Comparison of ENCODE assay signal across 8 cellular contexts in genomic region chr6:41306187-41306854, GRCh38. TPM values are rescaled to one million over a fixed set of nuclear protein-coding genes. Genes with fewer than 3 reads are reported as not detected.
DNase-seq lines count a peak whose midpoint lies in the region; ATAC-seq, FAIRE-seq and TF ChIP-seq lines count a peak whose summit lies in the region.

No MANE protein-coding gene starts in this region.

- H3K36me3 ChIP-seq in hepatocyte (replicated peaks; ENCODE audit: insufficient read depth, low read depth): no peaks in the 10 kb centered on the region

- H3K4me3 ChIP-seq in HFF-Myc (replicated peaks; ENCODE audit: low read depth, low read length) (no peak overlapping the region), hepatocyte (no peak overlapping the region)

- H3K4me1 Mint-ChIP-seq in activated naive CD4-positive, alpha-beta T cell treated with anti-CD3 and anti-CD28 coated beads, Interleukin-2, amount 10 ng/mL, durations not matched to agents 7 days and 5 days: peaks cover 18% of the 10 kb centered on the region

- DNase-seq in D721Med (ENCODE audit: insufficient read length, low spot score) (no peak), HFF-Myc (ENCODE audit: extremely low read depth, low read depth) (peak; percentile 21), NCI-H82 (lab: John Stamatoyannopoulos, UW) (peak; percentile 78), hepatocyte (ENCODE audit: low spot score) (peak; percentile 81)
- peak; percentile 65 for DNase-seq in activated naive CD4-positive, alpha-beta T cell treated with anti-CD3 and anti-CD28 coated beads, Interleukin-2, amount 10 ng/mL, durations not matched to agents 7 days and 5 days
- peak; percentile 31 for DNase-seq in stimulated activated CD4-positive, alpha-beta T cell treated with anti-CD3 and anti-CD28 coated beads, Interleukin-2, amount 100 ng/mL, for 4 hours (ENCODE audit: low read depth)

- H3K36me3 Mint-ChIP-seq in activated naive CD4-positive, alpha-beta T cell treated with anti-CD3 and anti-CD28 coated beads, Interleukin-2, amount 10 ng/mL, durations not matched to agents 7 days and 5 days: peaks cover 8% of the 10 kb centered on the region

- H3K27ac Mint-ChIP-seq in activated naive CD4-positive, alpha-beta T cell treated with anti-CD3 and anti-CD28 coated beads, Interleukin-2, amount 10 ng/mL, durations not matched to agents 7 days and 5 days: no peak overlapping the region

- H3K27me3 Mint-ChIP-seq in activated naive CD4-positive, alpha-beta T cell treated with anti-CD3 and anti-CD28 coated beads, Interleukin-2, amount 10 ng/mL, durations not matched to agents 7 days and 5 days: peaks cover 46% of the 10 kb centered on the region

- CTCF ChIA-PET in activated naive CD4-positive, alpha-beta T cell treated with anti-CD3 and anti-CD28 coated beads, Interleukin-2, amount 10 ng/mL, durations not matched to agents 7 days and 5 days (lab: Charles Lee): interaction anchor here (0.7 to 5.0 kb wide), 18 partner anchors 9 to 377 kb away, joined by 3 to 72 read pairs (median 4); no protein-coding TSS in a partner anchor

- H3K9me2 ChIP-seq in hepatocyte (replicated peaks; ENCODE audit: insufficient read depth): no peaks in the 10 kb centered on the region

- H2AFZ ChIP-seq in hepatocyte: no peak overlapping the region

- 31% methylated on average over 13 of the region's 13 CpGs for WGBS in hepatocyte (ENCODE audit: low lambda C conversion rate, missing lambda C conversion rate)

- H3K9me3 ChIP-seq in hepatocyte (ENCODE audit: low read depth): no peaks in the 10 kb centered on the region

- no peak overlapping the region for H3K27ac ChIP-seq in hepatocyte

- no peak for FAIRE-seq in D721Med (lab: Jason Lieb, UNC)

- H3K27me3 ChIP-seq in hepatocyte: peaks cover 17% of the 10 kb centered on the region

- no peak overlapping the region for H3K4me2 ChIP-seq in hepatocyte

- H3K4me1 ChIP-seq in hepatocyte (ENCODE audit: insufficient read depth): no peaks in the 10 kb centered on the region

- no peak overlapping the region for H3K4me3 Mint-ChIP-seq in activated naive CD4-positive, alpha-beta T cell treated with anti-CD3 and anti-CD28 coated beads, Interleukin-2, amount 10 ng/mL, durations not matched to agents 7 days and 5 days

- no peaks in the 10 kb centered on the region for H4K20me1 ChIP-seq in hepatocyte (ENCODE audit: insufficient read depth, poor library complexity, severe bottlenecking)

- ATAC-seq in GM19467 (IDR thresholded peaks at IDR 0.05; ENCODE audit: unreplicated experiment) (no peak), GM21367 (IDR thresholded peaks at IDR 0.05; ENCODE audit: unreplicated experiment) (no peak)

- H3K9me3 Mint-ChIP-seq in activated naive CD4-positive, alpha-beta T cell treated with anti-CD3 and anti-CD28 coated beads, Interleukin-2, amount 10 ng/mL, durations not matched to agents 7 days and 5 days: peaks cover 11% of the 10 kb centered on the region

- TF ChIP-seq CTCF in D721Med (IDR thresholded peaks at IDR 0.05; ENCODE audit: insufficient read depth, missing control alignments) (peak; percentile 60), HFF-Myc (IDR thresholded peaks at IDR 0.05; ENCODE audit: low read depth, low read length, missing control alignments) (peak; percentile 57), hepatocyte (IDR thresholded peaks at IDR 0.05; ENCODE audit: poor library complexity) (peak; percentile 70)

- no peaks in the 10 kb centered on the region for H3K79me2 ChIP-seq in hepatocyte

RNA-seq across cellular contexts. Expression of gene TREM1, which starts 19.8 kb away (rescaled TPM):
- total RNA-seq in hepatocyte: 0.63 and 0.84 TPM in 2 replicates
- polyA plus RNA-seq in hepatocyte: 2.3 and 2.8 TPM in 2 replicates

RNA-seq across cellular contexts. Expression of gene NCR2, which starts 29.1 kb away (rescaled TPM):
- total RNA-seq in hepatocyte: not detected in 2 replicates
- not detected in 2 replicates for polyA plus RNA-seq in hepatocyte
